In the genomic region with DNA sequence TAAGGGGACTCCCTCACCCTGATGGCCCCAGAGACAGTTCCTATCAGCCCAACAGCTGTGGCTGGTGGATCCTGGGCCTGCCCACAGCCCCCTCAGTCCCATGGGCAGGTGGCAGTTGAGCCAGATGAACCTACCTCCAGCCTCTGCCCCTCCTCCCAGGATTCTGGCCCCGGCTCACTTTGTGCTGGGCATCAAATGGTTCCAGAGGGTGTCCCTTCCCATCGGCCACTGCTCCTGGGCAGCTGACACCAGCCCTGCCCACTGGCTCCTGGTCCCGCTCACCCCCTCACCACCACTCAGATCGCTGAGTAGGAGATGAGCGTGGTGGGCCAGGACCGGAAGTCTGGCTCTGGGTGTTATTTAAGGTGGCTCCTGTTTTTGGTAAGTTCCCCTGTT, we compare ENCODE assay signal across 18 cellular contexts. TPM values are rescaled to one million over a fixed set of nuclear protein-coding genes. Genes with fewer than 3 reads are reported as not detected.
DNase-seq lines count a peak whose midpoint lies in the region; ATAC-seq, FAIRE-seq and TF ChIP-seq lines count a peak whose summit lies in the region.
"Had no signal": no experiment of that assay in that cellular context is flagged by ENCODE, and none has a peak within 500 bp of the region (broad histone marks: within the 10 kb centered on the region; RNA-seq: fewer than 3 reads in every experiment).

No MANE protein-coding gene starts in this region.

- H3K36me3 Mint-ChIP-seq in activated naive CD8-positive, alpha-beta T cell, result peaks cover 5% of the 10 kb centered on the region
- peaks cover 9% of the 10 kb centered on the region for H3K36me3 Mint-ChIP-seq in activated naive CD8-positive, alpha-beta T cell treated with anti-CD3 and anti-CD28 coated beads for 36 hours
- peaks cover 9% of the 10 kb centered on the region for H3K36me3 Mint-ChIP-seq in brain

- no peaks in the 10 kb centered on the region for H3K27me3 Mint-ChIP-seq in activated naive CD8-positive, alpha-beta T cell
- no peaks in the 10 kb centered on the region for H3K27me3 Mint-ChIP-seq in activated naive CD8-positive, alpha-beta T cell treated with anti-CD3 and anti-CD28 coated beads for 36 hours
- peaks cover 13% of the 10 kb centered on the region for H3K27me3 Mint-ChIP-seq in brain

- H3K4me3 Mint-ChIP-seq in activated naive CD8-positive, alpha-beta T cell, result peak overlapping the region; percentile 42
- H3K4me3 Mint-ChIP-seq in activated naive CD8-positive, alpha-beta T cell treated with anti-CD3 and anti-CD28 coated beads for 36 hours, result no peak overlapping the region
- H3K4me3 Mint-ChIP-seq in brain, result peak overlapping the region; percentile 14 to 88 (median 85)

- no peak overlapping the region for H3K27ac Mint-ChIP-seq in activated naive CD8-positive, alpha-beta T cell
- H3K27ac Mint-ChIP-seq in activated naive CD8-positive, alpha-beta T cell treated with anti-CD3 and anti-CD28 coated beads for 36 hours, result no peak overlapping the region
- H3K27ac Mint-ChIP-seq in brain, result peak overlapping the region in 4 of 5 experiments; percentile 35 to 74 (median 48)
- H3K27ac Mint-ChIP-seq: WTC11 had no signal

- FAIRE-seq in urothelium cell line (lab: Jason Lieb, UNC), result no peak
- FAIRE-seq: HTR-8/SVneo, keratinocyte had no signal

- DNase-seq in activated naive CD8-positive, alpha-beta T cell treated with anti-CD3 and anti-CD28 coated beads for 36 hours, result no peak
- DNase-seq in hypothalamus (lab: John Stamatoyannopoulos, UW), result peak in 44 of 51 donors; percentile 16 to 80 (median 58)
- peak; percentile 69 for DNase-seq in superior temporal gyrus (ENCODE audit: extremely low spot score)
- no peak for DNase-seq in NCI-H2171 treated with DMSO at 0.1 percent for 48 hours (lab: John Stamatoyannopoulos, UW)
- DNase-seq in urothelium cell line (ENCODE audit: low spot score), result no peak
- DNase-seq: activated CD8-positive, alpha-beta memory T cell treated with anti-CD3 and anti-CD28 coated beads, Interleukin-2, amount 50 U/mL, for 4 hours; NCI-H2029 treated with DMSO at 0.1 percent for 48 hours; NCI-H524 treated with DMSO at 0.1 percent for 48 hours had no signal

- ATAC-seq in HG02938 (IDR thresholded peaks at IDR 0.05; ENCODE audit: unreplicated experiment), result no peak
- ATAC-seq: WTC11 had no signal

- no peaks in the 10 kb centered on the region for H3K9me3 Mint-ChIP-seq in activated naive CD8-positive, alpha-beta T cell (ENCODE audit: low read depth)
- H3K9me3 Mint-ChIP-seq in activated naive CD8-positive, alpha-beta T cell treated with anti-CD3 and anti-CD28 coated beads for 36 hours, result no peaks in the 10 kb centered on the region
- H3K9me3 Mint-ChIP-seq in brain, result peaks cover 0 to 4% (median 0%) of the 10 kb centered on the region in 5 experiments

- H3K4me1 Mint-ChIP-seq in activated naive CD8-positive, alpha-beta T cell (ENCODE audit: low read depth), result peaks cover 32% of the 10 kb centered on the region
- peaks cover 27% of the 10 kb centered on the region for H3K4me1 Mint-ChIP-seq in activated naive CD8-positive, alpha-beta T cell treated with anti-CD3 and anti-CD28 coated beads for 36 hours
- peaks cover 76% of the 10 kb centered on the region for H3K4me1 Mint-ChIP-seq in brain

- no peak for TF ChIP-seq CTCF in brain (conservative IDR thresholded peaks at IDR 0.05)

RNA-seq across cellular contexts. Expression of a gene that starts 2.0 kb away (rescaled TPM):
- total RNA-seq in activated naive CD8-positive, alpha-beta T cell treated with anti-CD3 and anti-CD28 coated beads for 36 hours, result 1 to 10 TPM; 5.6 to 6.5 TPM
- 91.1 TPM for polyA plus RNA-seq in brain (ENCODE audit: insufficient read depth, low read depth, low replicate concordance)

RNA-seq across cellular contexts. Expression of a gene that starts 11.9 kb away (rescaled TPM):
- 1,000 to 10,000 TPM; 1,601 to 1,608 TPM for total RNA-seq in activated naive CD8-positive, alpha-beta T cell treated with anti-CD3 and anti-CD28 coated beads for 36 hours
- 4,253 TPM for polyA plus RNA-seq in brain (ENCODE audit: insufficient read depth, low read depth, low replicate concordance)

RNA-seq across cellular contexts. Expression of a gene that starts 58.7 kb away (rescaled TPM):
- not detected for total RNA-seq in activated naive CD8-positive, alpha-beta T cell treated with anti-CD3 and anti-CD28 coated beads for 36 hours
- 0.56 TPM for polyA plus RNA-seq in brain (ENCODE audit: insufficient read depth, low read depth, low replicate concordance)
- total RNA-seq: glomerular endothelial cell, MCF 10A, pulmonary artery endothelial cell had no signal
- polyA plus RNA-seq: adipose tissue, keratinocyte had no signal

Comparison
In these comparisons a context has a peak if more than half of its experiments do, and no peak if none do; other contexts are left out.
1. H3K27ac Mint-ChIP-seq: peak in brain (4 of 5); none in activated naive CD8-positive, alpha-beta T cell (single experiment) and activated naive CD8-positive, alpha-beta T cell treated with anti-CD3 and anti-CD28 coated beads for 36 hours (single experiment).
2. DNase-seq: peak in hypothalamus (44 of 51) and superior temporal gyrus (single experiment); none in activated naive CD8-positive, alpha-beta T cell treated with anti-CD3 and anti-CD28 coated beads for 36 hours (single experiment), NCI-H2171 treated with DMSO at 0.1 percent for 48 hours (single experiment) and urothelium cell line (single experiment).